17 cellular contexts compared by ENCODE assay signal in the genomic region with DNA sequence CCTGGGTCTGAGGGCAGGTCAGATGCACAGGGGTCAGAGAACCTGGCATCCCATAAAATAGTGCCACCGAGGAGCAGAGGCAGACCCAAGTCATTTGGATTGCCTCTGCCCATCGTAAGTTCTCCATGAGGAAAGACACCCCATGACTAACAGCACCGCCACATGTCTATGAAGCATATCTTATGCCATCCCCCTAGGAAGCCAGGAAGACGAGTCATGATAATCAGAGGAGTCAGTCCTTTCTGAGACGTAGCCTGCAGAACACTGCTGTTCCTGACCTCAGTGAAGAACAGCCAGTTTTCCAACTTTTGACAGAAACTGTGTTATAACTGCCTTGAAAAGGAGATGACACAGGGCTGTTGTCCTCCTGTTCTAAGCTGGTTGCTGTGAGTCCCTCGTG.
DNase-seq lines count a peak whose midpoint lies in the region; ATAC-seq and TF ChIP-seq lines count a peak whose summit lies in the region.
"Had no signal": no experiment of that assay in that cellular context is flagged by ENCODE, and none has a peak within 500 bp of the region (broad histone marks: within the 10 kb centered on the region; RNA-seq: fewer than 3 reads in every experiment).

No MANE protein-coding gene starts in this region.

- H3K27ac ChIP-seq in ACC112 (ENCODE audit: low read depth, low read length) (peak overlapping the region; percentile 57), caudate nucleus (ENCODE audit: low read depth, low read length) (no peak overlapping the region)
- H3K27ac ChIP-seq: adrenal gland, tibial artery had no signal

- TF ChIP-seq POLR2A in GM18505 (IDR thresholded peaks at IDR 0.05; ENCODE audit: borderline replicate concordance, extremely low read depth, insufficient read depth, insufficient read length) = no peak

- no peaks in the 10 kb centered on the region for H3K79me2 ChIP-seq in ACC112 (ENCODE audit: control insufficient read depth, insufficient read depth, low read length, unreplicated experiment)

- no peak for ATAC-seq in GM18505 (IDR thresholded peaks at IDR 0.05; ENCODE audit: unreplicated experiment)
- no peak for ATAC-seq in HG03571 (IDR thresholded peaks at IDR 0.05; ENCODE audit: unreplicated experiment)
- ATAC-seq: activated T-cell treated with anti-CD3 and anti-CD28 coated beads, Interleukin-2, amount 50 U/mL, for 4 hours; T-cell had no signal

- H3K4me1 ChIP-seq in ACC112 (ENCODE audit: control insufficient read depth, insufficient read depth, low read length, unreplicated experiment) = peaks cover 49% of the 10 kb centered on the region
- H3K4me1 ChIP-seq: adrenal gland, tibial artery had no signal

- H3K27me3 ChIP-seq in ACC112 (ENCODE audit: insufficient read depth, low read length) = no peaks in the 10 kb centered on the region
- H3K27me3 ChIP-seq: adrenal gland, tibial artery had no signal

- DNase-seq in HK-2 (ENCODE audit: unreplicated experiment) (peak; percentile 67), amniotic epithelial cell (ENCODE audit: low read depth) (peak; percentile 56), foreskin melanocyte (peak; percentile 23), RPMI8226 (no peak), caudate nucleus (lab: John Stamatoyannopoulos, UW) (no peak)
- DNase-seq: activated CD4-positive, alpha-beta T cell treated with anti-CD3 and anti-CD28 coated beads for 4 hours; activated T-cell treated with anti-CD3 and anti-CD28 coated beads, Interleukin-2, amount 50 U/mL, for 4 hours; adrenal gland; DMS79 treated with DMSO at 0.1 percent for 48 hours; effector memory CD4-positive, alpha-beta T cell; mesendoderm; nucleus accumbens; T-cell; tibial artery had no signal

- H3K36me3 ChIP-seq in ACC112 (ENCODE audit: insufficient read depth, low read length) = no peaks in the 10 kb centered on the region
- H3K36me3 ChIP-seq: adrenal gland had no signal

- 0 out of 2 replicates have a peak overlapping the region, but pooled peaks have one; percentile 6 for H3K4me3 ChIP-seq in ACC112 (ENCODE audit: low read depth, low read length)
- H3K4me3 ChIP-seq: adrenal gland, tibial artery had no signal

- H2AFZ ChIP-seq in ACC112 (ENCODE audit: low read length, unreplicated experiment) = no peak overlapping the region

Comparison
In these comparisons a context has a peak if more than half of its experiments do, and no peak if none do; other contexts are left out.
1. DNase-seq: peak in HK-2 (single experiment), amniotic epithelial cell (single experiment) and foreskin melanocyte (single experiment); none in RPMI8226 (single experiment) and caudate nucleus (0 of 61).